In the genomic region with DNA sequence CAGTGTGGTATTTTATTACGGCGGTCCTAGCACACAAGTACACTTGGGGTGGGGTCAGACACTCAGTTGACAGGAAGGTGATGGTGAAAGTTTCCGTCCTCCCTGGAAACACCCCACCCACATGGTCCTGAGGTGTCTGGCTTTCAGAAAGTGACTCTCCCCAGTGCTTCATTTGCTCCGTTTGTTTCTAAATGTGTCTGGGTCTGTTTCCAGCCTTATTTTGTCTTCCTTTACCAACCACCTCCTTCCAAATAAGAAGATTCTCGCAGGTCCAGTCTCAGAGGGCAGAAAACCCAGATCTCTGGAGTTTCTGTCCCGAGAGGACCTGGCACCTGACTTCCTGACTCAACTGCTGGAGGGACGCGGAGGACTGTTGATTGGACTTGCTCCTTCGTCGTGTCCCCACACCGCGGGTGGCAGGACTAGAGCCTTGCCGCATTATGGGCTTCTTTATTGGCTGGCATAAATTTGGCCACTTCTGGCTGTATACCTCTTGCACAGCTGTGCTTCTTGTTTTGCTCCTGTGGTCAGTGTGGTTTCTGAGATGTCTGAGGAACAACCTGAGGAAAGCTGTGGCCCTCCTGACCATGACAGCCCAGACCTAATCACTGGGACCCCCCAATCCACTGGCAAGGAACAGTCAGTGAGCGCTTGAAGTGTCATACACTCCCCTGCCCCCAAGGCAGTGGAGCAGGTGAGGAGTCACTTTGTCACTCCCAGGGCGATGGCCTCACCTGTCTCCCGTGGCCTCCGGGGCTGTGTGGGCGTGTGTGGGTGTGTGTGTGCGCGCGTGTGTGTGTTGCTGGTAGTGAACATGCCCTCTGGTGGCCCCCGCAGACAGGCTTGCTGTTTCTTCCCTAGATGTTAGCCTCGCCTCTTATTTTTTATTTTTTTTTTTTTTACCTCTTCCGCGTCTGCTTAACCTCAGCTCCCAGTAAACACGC, we compare ENCODE assay signal across 9 cellular contexts. TPM values are rescaled to one million over a fixed set of nuclear protein-coding genes. Genes with fewer than 3 reads are reported as not detected.
DNase-seq lines count a peak whose midpoint lies in the region; ATAC-seq and TF ChIP-seq lines count a peak whose summit lies in the region.
"Had no signal": no experiment of that assay in that cellular context is flagged by ENCODE, and none has a peak within 500 bp of the region (broad histone marks: within the 10 kb centered on the region; RNA-seq: fewer than 3 reads in every experiment).

No MANE protein-coding gene starts in this region.

- peak; percentile 51 to 82 (median 67) for DNase-seq in CD4-positive, alpha-beta memory T cell
- peak; percentile 46 for DNase-seq in activated CD4-positive, CD25-positive, alpha-beta regulatory T cell treated with anti-CD3 and anti-CD28 coated beads, Interleukin-2, amount 50 U/mL, for 16 hours (ENCODE audit: low read depth, low spot score)
- peak; percentile 33 to 43 (median 35) for DNase-seq in effector memory CD8-positive, alpha-beta T cell
- DNase-seq in stimulated activated naive B cell treated with anti-CD40 and anti-IgM and Interleukin-4, amounts not matched to agents 10 μg/mL and 1 μg/mL and 100 μg/mL, for 72 hours = peak; percentile 76
- DNase-seq in aorta = no peak
- no peak for DNase-seq in A172 (ENCODE audit: low spot score)
- no peak for DNase-seq in suprapubic skin (ENCODE audit: low spot score in 2 of 2)

- peaks cover 0 to 4% (median 0%) of the 10 kb centered on the region in 8 donors for H3K9me3 Mint-ChIP-seq in CD4-positive, alpha-beta memory T cell
- no peaks in the 10 kb centered on the region for H3K9me3 Mint-ChIP-seq in effector memory CD8-positive, alpha-beta T cell
- no peaks in the 10 kb centered on the region for H3K9me3 Mint-ChIP-seq in stimulated activated naive B cell treated with anti-CD40 and anti-IgM and Interleukin-4, amounts not matched to agents 10 μg/mL and 1 μg/mL and 100 μg/mL, for 72 hours

- peak overlapping the region; percentile 86 to 94 (median 90) for H3K27ac Mint-ChIP-seq in CD4-positive, alpha-beta memory T cell
- peak overlapping the region; percentile 90 to 93 for H3K27ac Mint-ChIP-seq in effector memory CD8-positive, alpha-beta T cell
- H3K27ac Mint-ChIP-seq in stimulated activated naive B cell treated with anti-CD40 and anti-IgM and Interleukin-4, amounts not matched to agents 10 μg/mL and 1 μg/mL and 100 μg/mL, for 72 hours = peak overlapping the region; percentile 95

- TF ChIP-seq EP300 in suprapubic skin (IDR thresholded peaks at IDR 0.05) = no peak

- H3K4me3 Mint-ChIP-seq in CD4-positive, alpha-beta memory T cell = peak overlapping the region; percentile 72 to 89 (median 84)
- H3K4me3 Mint-ChIP-seq in effector memory CD8-positive, alpha-beta T cell = peak overlapping the region; percentile 80 to 86
- H3K4me3 Mint-ChIP-seq in stimulated activated naive B cell treated with anti-CD40 and anti-IgM and Interleukin-4, amounts not matched to agents 10 μg/mL and 1 μg/mL and 100 μg/mL, for 72 hours = peak overlapping the region; percentile 76 to 83

- H3K27me3 Mint-ChIP-seq in CD4-positive, alpha-beta memory T cell = no peaks in the 10 kb centered on the region
- no peaks in the 10 kb centered on the region for H3K27me3 Mint-ChIP-seq in effector memory CD8-positive, alpha-beta T cell
- no peaks in the 10 kb centered on the region for H3K27me3 Mint-ChIP-seq in stimulated activated naive B cell treated with anti-CD40 and anti-IgM and Interleukin-4, amounts not matched to agents 10 μg/mL and 1 μg/mL and 100 μg/mL, for 72 hours

- H3K9me3 ChIP-seq in CD4-positive, alpha-beta memory T cell (ENCODE audit: control insufficient read depth in 1 of 2, low read length in 2 of 2) = no peaks in the 10 kb centered on the region
- no peaks in the 10 kb centered on the region for H3K9me3 ChIP-seq in aorta (ENCODE audit: control insufficient read depth, low read length)
- no peaks in the 10 kb centered on the region for H3K9me3 ChIP-seq in suprapubic skin

- TF ChIP-seq POLR2A in suprapubic skin (IDR thresholded peaks at IDR 0.05) = no peak

- intact Hi-C loops in CD4-positive, alpha-beta memory T cell (cut with micrococcal nuclease) = loop anchor here (1.0 to 5.0 kb wide), 5 partner anchors 42 to 330 kb away; partner anchors contain the start of genes ME2, MEX3C, MRO and SMAD4
- intact Hi-C loops in aorta (cut with DNase I) = no loop called here

- H3K27ac ChIP-seq in CD4-positive, alpha-beta memory T cell (ENCODE audit: low read depth, low read length) = peak overlapping the region; percentile 38
- no peak overlapping the region for H3K27ac ChIP-seq in aorta (ENCODE audit: low read depth in 1 of 2, low read length in 2 of 2)
- no peak overlapping the region for H3K27ac ChIP-seq in suprapubic skin
- H3K27ac ChIP-seq: parathyroid adenoma had no signal

- TF ChIP-seq CTCF in suprapubic skin (IDR thresholded peaks at IDR 0.05) = no peak

- no peaks in the 10 kb centered on the region for H3K27me3 ChIP-seq in CD4-positive, alpha-beta memory T cell (ENCODE audit: insufficient read depth, low read length)
- H3K27me3 ChIP-seq in aorta (ENCODE audit: control insufficient read depth in 1 of 2, insufficient read depth in 2 of 2, low read length in 1 of 2) (no peaks in the 10 kb centered on the region), suprapubic skin (no peaks in the 10 kb centered on the region)

- peak overlapping the region; percentile 48 to 54 for H3K4me3 ChIP-seq in CD4-positive, alpha-beta memory T cell (ENCODE audit: low read length in 2 of 2)
- H3K4me3 ChIP-seq in aorta (ENCODE audit: low read length in 2 of 2) (no peak overlapping the region), suprapubic skin (no peak overlapping the region)

- ATAC-seq in HG02571 (IDR thresholded peaks at IDR 0.05; ENCODE audit: unreplicated experiment) (peak; percentile 26), aorta (ENCODE audit: low FRiP score) (no peak)
- ATAC-seq in effector memory CD8-positive, alpha-beta T cell (replicated peaks) = peak; percentile 61
- peak; percentile 67 to 69 for ATAC-seq in stimulated activated naive B cell treated with anti-CD40 and anti-IgM and Interleukin-4, amounts not matched to agents 10 μg/mL and 1 μg/mL and 100 μg/mL, for 72 hours (replicated peaks)

- H3K36me3 Mint-ChIP-seq in CD4-positive, alpha-beta memory T cell = no peaks in the 10 kb centered on the region
- H3K36me3 Mint-ChIP-seq in effector memory CD8-positive, alpha-beta T cell (ENCODE audit: insufficient read depth) = peaks cover 3% of the 10 kb centered on the region
- peaks cover 3 to 5% of the 10 kb centered on the region in 2 donors for H3K36me3 Mint-ChIP-seq in stimulated activated naive B cell treated with anti-CD40 and anti-IgM and Interleukin-4, amounts not matched to agents 10 μg/mL and 1 μg/mL and 100 μg/mL, for 72 hours

- H3K36me3 ChIP-seq in CD4-positive, alpha-beta memory T cell (ENCODE audit: insufficient read depth, low read length) = no peaks in the 10 kb centered on the region
- H3K36me3 ChIP-seq in aorta (ENCODE audit: control insufficient read depth in 1 of 2, insufficient read depth in 2 of 2, low read length in 1 of 2) (no peaks in the 10 kb centered on the region), suprapubic skin (no peaks in the 10 kb centered on the region)

- CTCF ChIA-PET in CD4-positive, alpha-beta memory T cell (lab: Charles Lee; ENCODE audit: partially characterized antibody) = interaction anchor here (0.6 to 4.3 kb wide), 9 partner anchors 10 to 569 kb away, joined by 3 to 30 read pairs (median 4); partner anchors contain the start of gene MEX3C

- peaks cover 20 to 41% (median 29%) of the 10 kb centered on the region in 4 donors for H3K4me1 Mint-ChIP-seq in CD4-positive, alpha-beta memory T cell
- H3K4me1 Mint-ChIP-seq in effector memory CD8-positive, alpha-beta T cell (ENCODE audit: low read depth in 2 of 2) = peaks cover 29 to 30% of the 10 kb centered on the region in 2 donors
- H3K4me1 Mint-ChIP-seq in stimulated activated naive B cell treated with anti-CD40 and anti-IgM and Interleukin-4, amounts not matched to agents 10 μg/mL and 1 μg/mL and 100 μg/mL, for 72 hours = peaks cover 29 to 54% of the 10 kb centered on the region in 2 donors

- POLR2A ChIA-PET in CD4-positive, alpha-beta memory T cell (lab: Charles Lee; ENCODE audit: partially characterized antibody) = interaction anchor here (0.7 to 5.9 kb wide), 7 partner anchors 9 to 1656 kb away, joined by 3 to 106 read pairs (median 3); partner anchors contain the start of genes ME2 and MEX3C

- peaks cover 36% of the 10 kb centered on the region for H3K4me1 ChIP-seq in CD4-positive, alpha-beta memory T cell (ENCODE audit: insufficient read depth, low read length)
- H3K4me1 ChIP-seq in aorta (ENCODE audit: control insufficient read depth in 1 of 2, insufficient read depth in 2 of 2, low read length in 2 of 2) (no peaks in the 10 kb centered on the region), suprapubic skin (no peaks in the 10 kb centered on the region)
- H3K4me1 ChIP-seq: parathyroid adenoma had no signal

- 85 to 88% methylated on average over 26 of the region's 26 CpGs for WGBS in aorta, 2 donors
- WGBS in suprapubic skin = 87% methylated on average over 26 of the region's 26 CpGs

RNA-seq across cellular contexts. Expression of gene MEX3C, which starts 45.6 kb away (rescaled TPM):
- 10 to 100 TPM; 60.9 to 64.8 TPM for total RNA-seq in CD4-positive, alpha-beta memory T cell
- polyA plus RNA-seq in CD4-positive, alpha-beta memory T cell = 10 to 100 TPM in 1 of 2 donors, 1 to 10 TPM in 1; 3.5 to 10.5 TPM
- total RNA-seq in aorta = 10 to 100 TPM; 30.9 to 31.7 TPM
- 10 to 100 TPM in 1 of 2 donors, 1 to 10 TPM in 1; 7.6 to 11.1 TPM for polyA plus RNA-seq in aorta
- total RNA-seq in A172 (2014; rRNA removed; shearing (Covaris generic)) = 32.8 and 33.6 TPM in 2 replicates
- 10 to 100 TPM; 31.6 to 42.0 (median 37.6) TPM for total RNA-seq in suprapubic skin

Comparison
In these comparisons a context has a peak if more than half of its experiments do, and no peak if none do; other contexts are left out.
1. DNase-seq: peak in CD4-positive, alpha-beta memory T cell (5 of 5), activated CD4-positive, CD25-positive, alpha-beta regulatory T cell treated with anti-CD3 and anti-CD28 coated beads, Interleukin-2, amount 50 U/mL, for 16 hours (single experiment), effector memory CD8-positive, alpha-beta T cell (3 of 3) and stimulated activated naive B cell treated with anti-CD40 and anti-IgM and Interleukin-4, amounts not matched to agents 10 μg/mL and 1 μg/mL and 100 μg/mL, for 72 hours (single experiment); none in aorta (0 of 2), A172 (single experiment) and suprapubic skin (0 of 2).
2. H3K4me3 ChIP-seq: peak in CD4-positive, alpha-beta memory T cell (2 of 2); none in aorta (0 of 2) and suprapubic skin (single experiment).
3. Peak in every context shown above with its lines, with median percentiles within 50 percentile points of each other: H3K27ac Mint-ChIP-seq and H3K4me3 Mint-ChIP-seq.